24 cellular contexts compared by ENCODE assay signal in the genomic region with DNA sequence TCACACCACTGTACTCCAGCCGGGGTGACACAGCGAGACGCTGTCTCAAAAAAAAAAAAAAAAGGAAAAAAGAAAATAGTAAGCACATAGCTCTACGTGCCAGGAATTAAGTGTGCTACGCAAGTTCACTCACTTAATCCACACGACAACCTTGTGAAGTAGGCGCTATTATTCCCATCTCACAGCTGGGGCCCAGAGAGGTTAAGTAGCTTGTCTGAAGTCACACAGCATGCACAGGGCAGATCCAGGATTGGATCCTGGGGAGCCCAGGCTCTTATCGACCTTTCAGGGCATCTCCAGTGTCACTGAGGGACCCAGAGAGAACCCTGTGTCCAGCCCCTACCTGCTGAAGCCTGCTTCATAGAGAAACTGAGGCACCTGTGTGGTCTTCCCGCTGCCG.
"Had no signal": no experiment of that assay in that cellular context is flagged by ENCODE, and none has a peak within 500 bp of the region (broad histone marks: within the 10 kb centered on the region; RNA-seq: fewer than 3 reads in every experiment).

No MANE protein-coding gene starts in this region.

- H3K4me1 Mint-ChIP-seq: activated CD8-positive, alpha-beta memory T cell treated with anti-CD3 and anti-CD28 coated beads, Interleukin-2, amount 10 ng/mL, durations not matched to agents 7 days and 5 days; activated T-helper 17 cell treated with anti-CD3 and anti-CD28 coated beads, Interleukin-2, amount 50 U/mL, for 72 hours; brain had no signal

- H3K27me3 Mint-ChIP-seq: activated CD8-positive, alpha-beta memory T cell treated with anti-CD3 and anti-CD28 coated beads, Interleukin-2, amount 10 ng/mL, durations not matched to agents 7 days and 5 days; activated naive CD8-positive, alpha-beta T cell; activated T-helper 17 cell treated with anti-CD3 and anti-CD28 coated beads, Interleukin-2, amount 50 U/mL, for 72 hours; brain had no signal

- DNase-seq: activated CD4-positive, alpha-beta T cell treated with anti-CD3 and anti-CD28 coated beads for 4 hours; activated CD8-positive, alpha-beta memory T cell treated with anti-CD3 and anti-CD28 coated beads, Interleukin-2, amount 10 ng/mL, durations not matched to agents 7 days and 5 days; activated gamma-delta T cell; activated naive CD4-positive, alpha-beta T cell treated with anti-CD3 and anti-CD28 coated beads for 36 hours; activated T-cell treated with anti-CD3 and anti-CD28 coated beads, Interleukin-2, amount 50 U/mL, for 4 hours; amygdala; KBM-7; NCI-H1092 treated with DMSO at 0.1 percent for 48 hours; NCI-H1417 treated with DMSO at 0.1 percent for 48 hours; NCI-H1694 treated with DMSO at 0.1 percent for 48 hours; NCI-H2029 treated with DMSO at 0.1 percent for 48 hours; NCI-H345; NCI-H510A; NCI-H69; Peyer's patch; SHP77; SW 1271 had no signal

- ATAC-seq: activated CD8-positive, alpha-beta memory T cell treated with anti-CD3 and anti-CD28 coated beads, Interleukin-2, amount 10 ng/mL, durations not matched to agents 7 days and 5 days; SK-N-SH treated with all-trans-retinoic acid at 6 μM for 48 hours had no signal

- H3K9me3 Mint-ChIP-seq: activated naive CD4-positive, alpha-beta T cell treated with anti-CD3 and anti-CD28 coated beads for 36 hours; activated T-cell treated with anti-CD3 and anti-CD28 coated beads, Interleukin-2, amount 50 U/mL, for 4 hours; activated T-helper 17 cell treated with anti-CD3 and anti-CD28 coated beads, Interleukin-2, amount 50 U/mL, for 72 hours; brain had no signal

- H3K9me3 ChIP-seq: Peyer's patch, SJSA1 had no signal

- H3K27ac Mint-ChIP-seq: activated CD8-positive, alpha-beta memory T cell treated with anti-CD3 and anti-CD28 coated beads, Interleukin-2, amount 10 ng/mL, durations not matched to agents 7 days and 5 days; activated naive CD4-positive, alpha-beta T cell treated with anti-CD3 and anti-CD28 coated beads for 36 hours; activated naive CD8-positive, alpha-beta T cell; activated T-helper 17 cell treated with anti-CD3 and anti-CD28 coated beads, Interleukin-2, amount 50 U/mL, for 72 hours; brain had no signal

- H3K4me1 ChIP-seq: Peyer's patch, SJSA1 had no signal

- H3K27ac ChIP-seq: cardiac muscle cell, Peyer's patch, SJSA1 had no signal

- H3K4me3 ChIP-seq: cardiac muscle cell, Peyer's patch, SJSA1 had no signal

- FAIRE-seq: astrocyte had no signal

- H3K4me3 Mint-ChIP-seq: activated CD8-positive, alpha-beta memory T cell treated with anti-CD3 and anti-CD28 coated beads, Interleukin-2, amount 10 ng/mL, durations not matched to agents 7 days and 5 days; activated naive CD4-positive, alpha-beta T cell treated with anti-CD3 and anti-CD28 coated beads for 36 hours; activated naive CD8-positive, alpha-beta T cell; activated T-cell treated with anti-CD3 and anti-CD28 coated beads, Interleukin-2, amount 50 U/mL, for 4 hours; activated T-helper 17 cell treated with anti-CD3 and anti-CD28 coated beads, Interleukin-2, amount 50 U/mL, for 72 hours; brain had no signal
